1 cellular context compared by ENCODE assay signal in genomic region chr15:63502843-63503738, GRCh38.
A peak's percentile ranks its signal among the peaks of the same experiment; 100 is the strongest.
TF ChIP-seq lines count a peak whose summit lies in the region.

No MANE protein-coding gene starts in this region.

TF ChIP-seq in K562, 482 proteins besides CTCF, POLR2A, EP300 and RAD21 (continued from another document):
- TF ChIP-seq ZBTB40 (IDR thresholded peaks at IDR 0.05) (peak; percentile 50), ZBTB40 (CRISPR knock-in tag; IDR thresholded peaks at IDR 0.05) (no peak), PRMT5 (CRISPR knock-in tag; IDR thresholded peaks at IDR 0.05) (no peak)
